Comparison of ENCODE assay signal across 23 cellular contexts in genomic region chr16:1156111-1156982, GRCh38. TPM values are rescaled to one million over a fixed set of nuclear protein-coding genes. Genes with fewer than 3 reads are reported as not detected.
DNase-seq lines count a peak whose midpoint lies in the region; ATAC-seq and FAIRE-seq lines count a peak whose summit lies in the region.
"Had no signal": no experiment of that assay in that cellular context is flagged by ENCODE, and none has a peak within 500 bp of the region (broad histone marks: within the 10 kb centered on the region; RNA-seq: fewer than 3 reads in every experiment).

No MANE protein-coding gene starts in this region.

- no peak overlapping the region for H3K27ac Mint-ChIP-seq in naive thymus-derived CD4-positive, alpha-beta T cell
- H3K27ac Mint-ChIP-seq: activated naive CD4-positive, alpha-beta T cell treated with anti-CD3 and anti-CD28 coated beads for 36 hours; CD8-positive, alpha-beta T cell had no signal

- H3K4me3 Mint-ChIP-seq in naive thymus-derived CD4-positive, alpha-beta T cell, result no peak overlapping the region
- H3K4me3 Mint-ChIP-seq: activated naive CD4-positive, alpha-beta T cell treated with anti-CD3 and anti-CD28 coated beads for 36 hours; activated T-cell treated with anti-CD3 and anti-CD28 coated beads, Interleukin-2, amount 50 U/mL, for 4 hours; CD8-positive, alpha-beta T cell had no signal

- no peak overlapping the region for H3K4me3 ChIP-seq in BLaER1 treated with 17β-estradiol and CSF1 and Interleukin-3, amounts not matched to agents 10 nM and 100 nM
- peak overlapping the region; percentile 22 for H3K4me3 ChIP-seq in SK-N-MC
- H3K4me3 ChIP-seq in skeletal muscle tissue (ENCODE audit: low read length in 3 of 3), result no peak overlapping the region
- no peak overlapping the region for H3K4me3 ChIP-seq in naive thymus-derived CD4-positive, alpha-beta T cell (ENCODE audit: low read length)
- H3K4me3 ChIP-seq: cardiac muscle cell, suprapubic skin had no signal

- peak overlapping the region in 9 of 11 experiments; percentile 69 to 97 (median 94); a peak in 14 of 22 replicates for H3K4me2 ChIP-seq in BLaER1 treated with 17β-estradiol and CSF1 and Interleukin-3, amounts not matched to agents 10 nM and 100 nM

- H3K9me3 Mint-ChIP-seq in naive thymus-derived CD4-positive, alpha-beta T cell, result no peaks in the 10 kb centered on the region
- H3K9me3 Mint-ChIP-seq: activated naive CD4-positive, alpha-beta T cell treated with anti-CD3 and anti-CD28 coated beads for 36 hours; activated T-cell treated with anti-CD3 and anti-CD28 coated beads, Interleukin-2, amount 50 U/mL, for 4 hours; CD8-positive, alpha-beta T cell; neural crest cell had no signal

- DNase-seq in SK-N-MC (ENCODE audit: low read depth, low spot score) (no peak), myocyte (ENCODE audit: low read depth) (peak; percentile 49), occipital lobe (lab: John Stamatoyannopoulos, UW) (no peak), RCC 7860 (ENCODE audit: low spot score) (no peak), SK-N-DZ (ENCODE audit: low spot score) (no peak)
- no peak for DNase-seq in naive thymus-derived CD4-positive, alpha-beta T cell
- DNase-seq: activated CD4-positive, alpha-beta T cell treated with anti-CD3 and anti-CD28 coated beads for 1 hour; activated naive CD4-positive, alpha-beta T cell treated with anti-CD3 and anti-CD28 coated beads for 36 hours; activated T-cell treated with anti-CD3 and anti-CD28 coated beads, Interleukin-2, amount 50 U/mL, for 4 hours; CD8-positive, alpha-beta T cell; DMS79; KG1; left cardiac atrium; mesendoderm; NCI-H1930; retina had no signal

- FAIRE-seq in RCC 7860 (lab: Jason Lieb, UNC), result no peak
- FAIRE-seq: GM12891, H54 had no signal

- no peak overlapping the region for H3K27ac ChIP-seq in BLaER1 treated with 17β-estradiol and CSF1 and Interleukin-3, amounts not matched to agents 10 nM and 100 nM
- H3K27ac ChIP-seq in SK-N-MC (no peak overlapping the region), skeletal muscle tissue (ENCODE audit: low read depth, low read length) (peak overlapping the region; percentile 51)
- no peak overlapping the region for H3K27ac ChIP-seq in naive thymus-derived CD4-positive, alpha-beta T cell (ENCODE audit: low read depth, low read length)
- H3K27ac ChIP-seq: cardiac muscle cell had no signal

- no peaks in the 10 kb centered on the region for H3K36me3 ChIP-seq in BLaER1 treated with 17β-estradiol and CSF1 and Interleukin-3, amounts not matched to agents 10 nM and 100 nM
- no peaks in the 10 kb centered on the region for H3K36me3 ChIP-seq in SK-N-MC (ENCODE audit: insufficient read depth, low read length)
- no peaks in the 10 kb centered on the region for H3K36me3 ChIP-seq in skeletal muscle tissue (ENCODE audit: control insufficient read depth in 3 of 3, insufficient read depth in 3 of 3, low read length in 3 of 3)
- no peaks in the 10 kb centered on the region for H3K36me3 ChIP-seq in naive thymus-derived CD4-positive, alpha-beta T cell (ENCODE audit: control insufficient read depth in 2 of 3, insufficient read depth in 3 of 3, low read length in 3 of 3)
- H3K36me3 ChIP-seq: cardiac muscle cell, suprapubic skin had no signal

- no peaks in the 10 kb centered on the region for H3K9me3 ChIP-seq in BLaER1 treated with 17β-estradiol and CSF1 and Interleukin-3, amounts not matched to agents 10 nM and 100 nM (replicated peaks in 1 of 11)
- H3K9me3 ChIP-seq in SK-N-MC (ENCODE audit: low read depth, low read length) (no peaks in the 10 kb centered on the region), skeletal muscle tissue (ENCODE audit: control insufficient read depth in 3 of 3, low read length in 3 of 3) (no peaks in the 10 kb centered on the region)
- no peaks in the 10 kb centered on the region for H3K9me3 ChIP-seq in naive thymus-derived CD4-positive, alpha-beta T cell (ENCODE audit: control insufficient read depth in 2 of 3, low read length in 3 of 3)
- H3K9me3 ChIP-seq: suprapubic skin had no signal

- peaks cover 0 to 82% (median 70%) of the 10 kb centered on the region in 11 experiments; a peak in 19 of 22 replicates for H4K20me1 ChIP-seq in BLaER1 treated with 17β-estradiol and CSF1 and Interleukin-3, amounts not matched to agents 10 nM and 100 nM

- no peaks in the 10 kb centered on the region for H3K36me3 Mint-ChIP-seq in naive thymus-derived CD4-positive, alpha-beta T cell
- H3K36me3 Mint-ChIP-seq: CD8-positive, alpha-beta T cell had no signal

- POLR2A ChIA-PET in naive thymus-derived CD4-positive, alpha-beta T cell (lab: Charles Lee), result no interaction called here

- intact Hi-C loops in naive thymus-derived CD4-positive, alpha-beta T cell (cut with micrococcal nuclease), result no loop called here

- H3K27me3 ChIP-seq in BLaER1 treated with 17β-estradiol and CSF1 and Interleukin-3, amounts not matched to agents 10 nM and 100 nM, result peaks cover 46 to 71% (median 53%) of the 10 kb centered on the region in 11 experiments
- H3K27me3 ChIP-seq in skeletal muscle tissue (ENCODE audit: control insufficient read depth in 3 of 3, insufficient read depth in 3 of 3, low read length in 3 of 3), result peaks cover 68 to 75% (median 71%) of the 10 kb centered on the region in 3 donors
- H3K27me3 ChIP-seq in naive thymus-derived CD4-positive, alpha-beta T cell (ENCODE audit: control insufficient read depth in 2 of 2, insufficient read depth in 2 of 2, low read length in 2 of 2), result no peaks in the 10 kb centered on the region
- H3K27me3 ChIP-seq: cardiac muscle cell had no signal

- H3K4me1 ChIP-seq in BLaER1 treated with 17β-estradiol and CSF1 and Interleukin-3, amounts not matched to agents 10 nM and 100 nM, result peaks cover 33 to 74% (median 70%) of the 10 kb centered on the region in 10 experiments
- peaks cover 16 to 25% (median 24%) of the 10 kb centered on the region in 3 donors for H3K4me1 ChIP-seq in skeletal muscle tissue (ENCODE audit: control insufficient read depth in 3 of 3, insufficient read depth in 3 of 3, low read length in 3 of 3)
- H3K4me1 ChIP-seq in naive thymus-derived CD4-positive, alpha-beta T cell (ENCODE audit: control insufficient read depth in 2 of 2, insufficient read depth in 2 of 2, low read length in 2 of 2), result peaks cover 3 to 16% of the 10 kb centered on the region in 2 donors

- CTCF ChIA-PET in naive thymus-derived CD4-positive, alpha-beta T cell (lab: Charles Lee), result no interaction called here

- H3K27me3 Mint-ChIP-seq in naive thymus-derived CD4-positive, alpha-beta T cell, result peaks cover 0 to 14% (median 6%) of the 10 kb centered on the region in 5 donors

- H3K4me1 Mint-ChIP-seq in naive thymus-derived CD4-positive, alpha-beta T cell, result no peaks in the 10 kb centered on the region

- no peak for ATAC-seq in naive thymus-derived CD4-positive, alpha-beta T cell
- ATAC-seq: activated T-cell treated with anti-CD3 and anti-CD28 coated beads, Interleukin-2, amount 50 U/mL, for 4 hours; CD8-positive, alpha-beta T cell; left cardiac atrium had no signal

- H3K9ac ChIP-seq in BLaER1 treated with 17β-estradiol and CSF1 and Interleukin-3, amounts not matched to agents 10 nM and 100 nM, result peak overlapping the region in 2 of 11 experiments; percentile 16 to 44; a peak in 2 of 22 replicates
- no peak overlapping the region for H3K9ac ChIP-seq in SK-N-MC (ENCODE audit: insufficient read length)
- peak overlapping the region in 1 of 3 donors; percentile 40 for H3K9ac ChIP-seq in skeletal muscle tissue (ENCODE audit: low read depth in 1 of 3, low read length in 3 of 3)

RNA-seq across cellular contexts. Expression of gene CACNA1H, which starts 3.4 kb away (rescaled TPM):
- total RNA-seq in myocyte (0.16 and 0.21 TPM in 2 replicates), skeletal muscle tissue (26.1 TPM), occipital lobe (15.4 TPM)
- polyA plus RNA-seq in myocyte (2012), result 0.40 TPM
- 1 to 10 TPM in 4 of 5 experiments, under 1 TPM in 1; 0.31 to 8.8 (median 2.2) TPM for total RNA-seq in naive thymus-derived CD4-positive, alpha-beta T cell
- polyA plus RNA-seq in naive thymus-derived CD4-positive, alpha-beta T cell, result 1 to 10 TPM in 1 of 2 donors, under 1 TPM in 1; 0.73 to 3.8 TPM
- polyA plus RNA-seq in SK-N-DZ (2014; cell fraction: cytosol; rRNA removed), result 9.9 and 12.9 TPM in 2 replicates
- 37.3 and 59.9 TPM in 2 replicates for polyA plus RNA-seq in SK-N-DZ (2014; cell fraction: nucleus; rRNA removed)
